8 cellular contexts compared by ENCODE assay signal in the genomic region with DNA sequence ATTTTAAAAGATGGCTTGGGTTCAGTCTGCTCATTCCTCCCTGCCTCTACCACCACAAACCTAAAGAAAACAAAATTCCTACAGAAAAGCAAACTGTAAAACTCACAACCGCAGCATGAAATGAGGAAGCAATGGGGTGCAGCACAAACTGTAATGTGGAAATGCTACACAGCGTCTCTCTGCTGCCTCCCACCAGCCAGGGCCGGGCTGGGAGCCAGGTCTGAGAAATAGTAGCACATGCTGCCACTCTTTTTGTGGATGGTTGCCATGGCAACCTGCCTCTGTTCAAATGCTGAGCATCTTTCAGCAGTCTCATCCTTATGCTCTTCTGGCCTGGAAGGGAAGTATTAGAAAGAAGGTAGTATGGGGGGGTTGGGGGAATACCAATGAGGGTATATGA. TPM values are rescaled to one million over a fixed set of nuclear protein-coding genes. Genes with fewer than 3 reads are reported as not detected.
A peak's percentile ranks its signal among the peaks of the same experiment; 100 is the strongest.
DNase-seq lines count a peak whose midpoint lies in the region; ATAC-seq, FAIRE-seq and TF ChIP-seq lines count a peak whose summit lies in the region.

No MANE protein-coding gene starts in this region.

- no peak for TF ChIP-seq EP300 in HepG2 (IDR thresholded peaks at IDR 0.05; ENCODE audit: low read depth in 2 of 2, low read length in 2 of 2)
- no peak for TF ChIP-seq EP300 in HepG2 (CRISPR knock-in tag; IDR thresholded peaks at IDR 0.05; ENCODE audit: borderline replicate concordance)

- no peaks in the 10 kb centered on the region for H3K9me3 ChIP-seq in CD4-positive, alpha-beta T cell (ENCODE audit: control insufficient read depth, low read length)
- no peaks in the 10 kb centered on the region for H3K9me3 ChIP-seq in HepG2 (ENCODE audit: low read length)
- no peaks in the 10 kb centered on the region for H3K9me3 ChIP-seq in effector memory CD4-positive, alpha-beta T cell (ENCODE audit: control insufficient read depth, low read length)

- POLR2A ChIA-PET in CD4-positive, alpha-beta T cell (lab: Charles Lee) = no interaction called here
- POLR2A ChIA-PET in HepG2 (lab: Yijun Ruan, JAX) = no interaction called here

- no peaks in the 10 kb centered on the region for H3K27me3 ChIP-seq in CD4-positive, alpha-beta T cell (ENCODE audit: control insufficient read depth, insufficient read depth, low read length)
- peaks cover 0 to 4% of the 10 kb centered on the region in 2 experiments; a peak in 1 of 5 replicates for H3K27me3 ChIP-seq in HepG2 (ENCODE audit: control insufficient read depth in 1 of 2, insufficient read depth in 2 of 2, low read length in 2 of 2)
- H3K27me3 ChIP-seq in effector memory CD4-positive, alpha-beta T cell (replicated peaks; ENCODE audit: control insufficient read depth, insufficient read depth, low read length, poor library complexity, severe bottlenecking) = no peaks in the 10 kb centered on the region

- no peaks in the 10 kb centered on the region for H3K79me2 ChIP-seq in HepG2 (ENCODE audit: insufficient read depth, low read length)

- no peak overlapping the region for H3K4me3 Mint-ChIP-seq in CD4-positive, alpha-beta T cell

- peak overlapping the region; percentile 9 for H3K27ac Mint-ChIP-seq in CD4-positive, alpha-beta T cell

- CTCF ChIA-PET in CD4-positive, alpha-beta T cell (lab: Charles Lee) = no interaction called here
- CTCF ChIA-PET in HepG2 (lab: Yijun Ruan, JAX; ENCODE audit: low intra/inter-chr PET ratio, low total read pairs) = no interaction called here

- in situ Hi-C loops in HepG2 (cut with HindIII; ENCODE audit: extremely low pct_ligation_motif_present, low pct_unique_long_range_greater_than_20kb) = loop anchor here (25.0 kb wide), 1 partner anchor 529 kb away; no protein-coding TSS in a partner anchor

- H3K4me2 ChIP-seq in HepG2 (ENCODE audit: low read depth, low read length) = no peak overlapping the region

- H2AFZ ChIP-seq in HepG2 (ENCODE audit: low read length) = no peak overlapping the region

- WGBS in HepG2 (ENCODE audit: low lambda C conversion rate) = 36% methylated on average over 3 of the region's 3 CpGs

- peak; percentile 29 for ATAC-seq in CD4-positive, alpha-beta T cell (ENCODE audit: poor library complexity)
- ATAC-seq in GM21723 (IDR thresholded peaks at IDR 0.05; ENCODE audit: unreplicated experiment) = peak; percentile 47
- peak; percentile 33; the same call in 2 of the 3 replicates for ATAC-seq in HepG2

- intact Hi-C loops in CD4-positive, alpha-beta T cell (cut with DNase I, micrococcal nuclease) = no loop called here
- intact Hi-C loops in HepG2 (cut with micrococcal nuclease; ENCODE audit: unreplicated experiment) = no loop called here

- no peak overlapping the region for H3K4me3 ChIP-seq in HepG2 (replicated peaks in 1 of 3; ENCODE audit: insufficient read depth in 1 of 3, low read depth in 2 of 3, low read length in 3 of 3)
- H3K4me3 ChIP-seq in effector memory CD4-positive, alpha-beta T cell (ENCODE audit: insufficient read depth, low read depth, low read length, poor library complexity, severe bottlenecking) = no peak overlapping the region

- no TSS peak for BruUV-seq in HepG2 (replicated peaks; lab: Mats Ljungman, UMichigan)

- no peaks in the 10 kb centered on the region for H4K20me1 ChIP-seq in HepG2 (ENCODE audit: insufficient read depth, low read length)

- no peak for DNase-seq in CD4-positive, alpha-beta T cell
- DNase-seq in NOMO-1 (lab: John Stamatoyannopoulos, UW; ENCODE audit: unreplicated experiment in 2 of 2) (peak; percentile 73 to 78), cerebellar nuclear complex (lab: John Stamatoyannopoulos, UW) (peak; percentile 86 to 88), HepG2 (ENCODE audit: low spot score) (no peak), ureter (ENCODE audit: low spot score) (peak; percentile 50), H54 (ENCODE audit: insufficient read length, low spot score) (no peak)
- DNase-seq in effector memory CD4-positive, alpha-beta T cell = no peak

- FAIRE-seq in HepG2 (lab: Jason Lieb, UNC) (no peak), H54 (lab: Jason Lieb, UNC) (no peak)

- TF ChIP-seq CTCF in CD4-positive, alpha-beta T cell (IDR thresholded peaks at IDR 0.05) = no peak
- no peak for TF ChIP-seq CTCF in HepG2 (CRISPR knock-in tag; IDR thresholded peaks at IDR 0.05)

- H3K9me3 Mint-ChIP-seq in CD4-positive, alpha-beta T cell = no peaks in the 10 kb centered on the region

- H3K36me3 ChIP-seq in HepG2 (replicated peaks in 1 of 2; ENCODE audit: control insufficient read depth in 1 of 2, insufficient read depth in 2 of 2, low read length in 2 of 2) = no peaks in the 10 kb centered on the region
- H3K36me3 ChIP-seq in effector memory CD4-positive, alpha-beta T cell (ENCODE audit: control insufficient read depth, insufficient read depth, low read length) = no peaks in the 10 kb centered on the region

- peaks cover 10% of the 10 kb centered on the region for H3K4me1 Mint-ChIP-seq in CD4-positive, alpha-beta T cell (ENCODE audit: low read depth)

- TF ChIP-seq RAD21 in HepG2 (CRISPR knock-in tag; IDR thresholded peaks at IDR 0.05) = no peak

- H3K27ac ChIP-seq in CD4-positive, alpha-beta T cell (ENCODE audit: low read depth, low read length) = no peak overlapping the region
- H3K27ac ChIP-seq in HepG2 (ENCODE audit: extremely low read length, insufficient read depth, low read length) = no peak overlapping the region
- no peak overlapping the region for H3K27ac ChIP-seq in effector memory CD4-positive, alpha-beta T cell (ENCODE audit: insufficient read depth, low read length, poor library complexity, severe bottlenecking)

- H3K27me3 Mint-ChIP-seq in CD4-positive, alpha-beta T cell = no peaks in the 10 kb centered on the region

- H3K9ac ChIP-seq in HepG2 (ENCODE audit: insufficient read depth, low read depth, low read length) = no peak overlapping the region

- TF ChIP-seq POLR2A in HepG2 (IDR thresholded peaks at IDR 0.05; ENCODE audit: insufficient read depth in 1 of 2, low read depth in 2 of 2, low read length in 2 of 2) (no peak), H54 (IDR thresholded peaks at IDR 0.05; ENCODE audit: low read depth, low read length) (no peak)

- H3K36me3 Mint-ChIP-seq in CD4-positive, alpha-beta T cell (ENCODE audit: low read depth) = no peaks in the 10 kb centered on the region

- H3K4me1 ChIP-seq in HepG2 (ENCODE audit: insufficient read depth, low read length) = peaks cover 13% of the 10 kb centered on the region
- no peaks in the 10 kb centered on the region for H3K4me1 ChIP-seq in effector memory CD4-positive, alpha-beta T cell (ENCODE audit: control insufficient read depth, insufficient read depth, low read length, poor library complexity, severe bottlenecking)

TF ChIP-seq in HepG2, 621 proteins besides CTCF, POLR2A, EP300 and RAD21:
- TF ChIP-seq RFX1 (IDR thresholded peaks at IDR 0.05) = peak; percentile 55
- TF ChIP-seq POLR2AphosphoS2 (IDR thresholded peaks at IDR 0.05; ENCODE audit: low read depth, low read length) = no peak
- TF ChIP-seq RFX3 (CRISPR knock-in tag; IDR thresholded peaks at IDR 0.05) = peak; percentile 68

RNA-seq across cellular contexts. Expression of gene EOMES, which starts 55.4 kb away (rescaled TPM):
- under 1 TPM; 0.64 to 0.69 TPM for total RNA-seq in CD4-positive, alpha-beta T cell
- 0.11 and 0.28 TPM in 2 replicates for total RNA-seq in HepG2 (2016; rRNA removed; fragmentation: Illumina TruSeq; extraction: Trizol)
- total RNA-seq in HepG2 (2016; cell fraction: cytosol; rRNA removed; fragmentation: Illumina TruSeq; extraction: Trizol; ENCODE audit: low read depth) = 0.09 TPM in 1 of 2 replicates, not detected in the other
- 0.15 and 0.24 TPM in 2 replicates for total RNA-seq in HepG2 (2016; cell fraction: insoluble cytoplasmic fraction; rRNA removed; fragmentation: Illumina TruSeq; extraction: Trizol)
- 0.06 and 0.10 TPM in 2 replicates for total RNA-seq in HepG2 (2016; cell fraction: membrane; rRNA removed; fragmentation: Illumina TruSeq; extraction: Trizol)
- not detected in 2 replicates for total RNA-seq in HepG2 (2016; cell fraction: nucleus; rRNA removed; fragmentation: Illumina TruSeq; extraction: Trizol)
- 0.10 and 0.12 TPM in 2 replicates for polyA plus RNA-seq in HepG2 (2011; rRNA removed)
- 0.05 and 0.12 TPM in 2 replicates for polyA plus RNA-seq in HepG2 (2011; cell fraction: cytosol; rRNA removed)
- 0.05 and 0.09 TPM in 2 replicates for polyA plus RNA-seq in HepG2 (2011; cell fraction: nucleus; rRNA removed)
- polyA plus RNA-seq in HepG2 (2012) = 0.04 TPM in 1 of 2 replicates, not detected in the other
- 0.06 TPM in 1 of 2 replicates, not detected in the other for polyA plus RNA-seq in HepG2 (2016; cell fraction: cytosol; fragmentation: Illumina TruSeq; extraction: Trizol; ENCODE audit: low read depth)
- 0.27 and 0.40 TPM in 2 replicates for polyA plus RNA-seq in HepG2 (2016; cell fraction: insoluble cytoplasmic fraction; fragmentation: Illumina TruSeq; extraction: Trizol; ENCODE audit: low read depth)
- polyA plus RNA-seq in HepG2 (2016; cell fraction: membrane; fragmentation: Illumina TruSeq; extraction: Trizol; ENCODE audit: low read depth) = not detected in 2 replicates
- polyA plus RNA-seq in HepG2 (2016; cell fraction: nucleus; fragmentation: Illumina TruSeq; extraction: Trizol; ENCODE audit: insufficient read depth, low read depth) = 0.36 TPM in 1 of 2 replicates, not detected in the other
- 0.10 and 0.63 TPM in 2 replicates for polyA minus RNA-seq in HepG2 (2011; rRNA and poly(A)+ RNA removed; ENCODE audit: low replicate concordance)
- 0.18 TPM in 1 of 2 replicates, not detected in the other for polyA minus RNA-seq in HepG2 (2011; cell fraction: cytosol; rRNA and poly(A)+ RNA removed)
- polyA minus RNA-seq in HepG2 (2011; cell fraction: nucleus; rRNA and poly(A)+ RNA removed) = 0.25 and 0.26 TPM in 2 replicates
- total RNA-seq in ureter = 0.16 TPM

Comparison
In these comparisons a context has a peak if more than half of its experiments do, and no peak if none do; other contexts are left out.
1. DNase-seq: peak in NOMO-1 (2 of 2), cerebellar nuclear complex (2 of 2) and ureter (single experiment); none in CD4-positive, alpha-beta T cell (0 of 10), HepG2 (single experiment), H54 (single experiment) and effector memory CD4-positive, alpha-beta T cell (0 of 3).
2. Peak in every context shown above with its lines, with median percentiles within 50 percentile points of each other: ATAC-seq.